ENCODE assay signal across 16 cellular contexts in the genomic region with DNA sequence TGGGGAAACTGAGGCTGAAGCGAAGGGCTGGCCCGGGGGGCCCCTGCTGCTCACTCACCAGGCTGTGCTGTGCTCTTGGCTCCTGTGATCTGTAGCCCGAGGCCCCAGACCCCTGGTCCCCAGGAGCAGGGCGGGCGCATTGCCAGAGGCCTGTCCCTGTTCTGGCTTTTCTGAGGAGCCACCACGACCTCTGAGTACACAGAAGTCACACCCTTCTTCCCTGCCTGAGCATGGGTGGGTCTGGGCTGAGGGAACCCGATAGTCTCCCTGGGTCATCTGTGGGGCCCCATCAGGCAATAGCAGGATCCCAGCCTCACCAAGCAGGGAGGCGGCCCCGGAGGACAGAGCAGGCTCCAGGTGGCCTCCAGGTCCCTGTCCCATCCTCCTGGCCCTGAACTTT. TPM values are rescaled to one million over a fixed set of nuclear protein-coding genes. Genes with fewer than 3 reads are reported as not detected.
"Had no signal": no experiment of that assay in that cellular context is flagged by ENCODE, and none has a peak within 500 bp of the region (broad histone marks: within the 10 kb centered on the region; RNA-seq: fewer than 3 reads in every experiment).

No MANE protein-coding gene starts in this region.

- ATAC-seq: gastrocnemius medialis; heart right ventricle; left lobe of liver; natural killer cell treated with Interleukin-12 subunit alpha and Interleukin-12 subunit beta and Interleukin-15 and Interleukin-18, amount 100 ng/mL, for 72 hours; psoas muscle; right lobe of liver; stimulated activated naive B cell treated with anti-CD40 and anti-IgM and Interleukin-4, amounts not matched to agents 10 μg/mL and 1 μg/mL and 100 μg/mL, for 72 hours had no signal

- H3K36me3 Mint-ChIP-seq: natural killer cell treated with Interleukin-12 subunit alpha and Interleukin-12 subunit beta and Interleukin-15 and Interleukin-18, amount 100 ng/mL, for 72 hours had no signal

- H3K4me3 ChIP-seq: colonic mucosa, gastrocnemius medialis, heart right ventricle, psoas muscle, right lobe of liver, SJCRH30, transverse colon had no signal

- FAIRE-seq: islet of Langerhans had no signal

- H3K9me3 Mint-ChIP-seq: memory B cell; natural killer cell treated with Interleukin-12 subunit alpha and Interleukin-12 subunit beta and Interleukin-15 and Interleukin-18, amount 100 ng/mL, for 72 hours; stimulated activated naive B cell treated with anti-CD40 and anti-IgM and Interleukin-4, amounts not matched to agents 10 μg/mL and 1 μg/mL and 100 μg/mL, for 72 hours had no signal

- H3K27me3 Mint-ChIP-seq: natural killer cell treated with Interleukin-12 subunit alpha and Interleukin-12 subunit beta and Interleukin-15 and Interleukin-18, amount 100 ng/mL, for 72 hours had no signal

- H3K9me3 ChIP-seq: colonic mucosa, gastrocnemius medialis, heart right ventricle, psoas muscle, right lobe of liver, SJCRH30, transverse colon had no signal

- H3K27ac Mint-ChIP-seq: memory B cell; stimulated activated naive B cell treated with anti-CD40 and anti-IgM and Interleukin-4, amounts not matched to agents 10 μg/mL and 1 μg/mL and 100 μg/mL, for 72 hours had no signal

- H3K27ac ChIP-seq: colonic mucosa, gastrocnemius medialis, heart right ventricle, psoas muscle, right lobe of liver, SJCRH30, transverse colon had no signal

- H3K27me3 ChIP-seq: colonic mucosa, gastrocnemius medialis, heart right ventricle, right lobe of liver, SJCRH30, transverse colon had no signal

- H3K36me3 ChIP-seq: colonic mucosa, gastrocnemius medialis, SJCRH30, transverse colon had no signal

- DNase-seq: activated T-cell treated with anti-CD3 and anti-CD28 coated beads, Interleukin-2, amount 50 U/mL, for 1 hour; colonic mucosa; effector CD8-positive, alpha-beta T cell; gastrocnemius medialis; heart right ventricle; psoas muscle; right lobe of liver; SJCRH30; stimulated activated CD4-positive, alpha-beta T cell treated with anti-CD3 and anti-CD28 coated beads, Interleukin-1b, Interleukin-23, amount 100 ng/mL, for 48 hours; stimulated activated naive B cell treated with anti-CD40 and anti-IgM and Interleukin-4, amounts not matched to agents 10 μg/mL and 1 μg/mL and 100 μg/mL, for 72 hours; SW 1271; transverse colon had no signal

- H3K4me3 Mint-ChIP-seq: memory B cell; natural killer cell treated with Interleukin-12 subunit alpha and Interleukin-12 subunit beta and Interleukin-15 and Interleukin-18, amount 100 ng/mL, for 72 hours; stimulated activated naive B cell treated with anti-CD40 and anti-IgM and Interleukin-4, amounts not matched to agents 10 μg/mL and 1 μg/mL and 100 μg/mL, for 72 hours had no signal

RNA-seq across cellular contexts. Expression of a gene that starts 17.5 kb away (rescaled TPM):
- total RNA-seq: SJCRH30, transverse colon had no signal

RNA-seq across cellular contexts. Expression of a gene that starts 37.6 kb away (rescaled TPM):
- total RNA-seq: gastrocnemius medialis had no signal
